In genomic region chr16:10412935-10413601, GRCh38 we compare ENCODE assay signal across 6 cellular contexts.
"Had no signal": no experiment of that assay in that cellular context is flagged by ENCODE, and none has a peak within 500 bp of the region (broad histone marks: within the 10 kb centered on the region; RNA-seq: fewer than 3 reads in every experiment).

No MANE protein-coding gene starts in this region.

- DNase-seq: GDM1, GF-D8 had no signal

- FAIRE-seq: G401.6, GM12878, GM12892, GM19239 had no signal

- H3K4me3 ChIP-seq: GM12878 had no signal

- ATAC-seq: GM12878 had no signal
